ENCODE assay signal across 1 cellular context in the genomic region with DNA sequence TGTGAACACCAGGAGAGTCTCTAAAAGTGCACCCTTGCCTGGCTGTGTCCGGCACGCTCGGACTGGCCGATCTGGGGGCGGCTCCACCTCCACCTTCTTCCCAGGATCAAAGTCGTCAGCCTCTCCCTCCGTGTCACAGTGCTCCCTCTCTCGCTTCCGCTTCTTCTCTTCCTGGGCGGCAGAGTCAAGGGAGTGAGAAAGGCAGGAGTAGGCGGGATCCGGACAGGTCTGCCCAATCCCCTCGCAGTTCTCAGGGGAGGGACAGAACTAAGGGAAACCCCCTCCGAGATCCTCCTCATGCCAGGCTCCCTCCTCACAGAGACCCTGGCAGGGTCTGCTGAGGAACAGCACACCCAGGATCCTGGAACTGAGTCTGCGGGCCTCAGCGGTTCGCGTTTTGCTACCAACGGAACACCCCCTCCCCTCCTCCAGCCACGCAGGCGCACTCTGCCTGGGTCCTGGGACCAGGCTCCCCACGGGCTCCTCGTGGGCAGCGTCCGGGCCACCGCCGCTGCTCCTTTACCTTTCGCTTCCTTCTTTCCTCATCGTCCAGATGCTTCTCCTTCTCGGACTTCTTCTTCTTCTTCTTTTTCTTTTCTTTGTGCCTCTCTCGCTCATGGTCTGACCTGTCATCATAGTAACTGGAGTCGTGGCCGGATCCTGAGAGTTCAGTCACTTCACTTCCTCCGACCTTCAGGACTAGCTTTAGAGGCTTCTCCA.
TF ChIP-seq lines count a peak whose summit lies in the region.

No MANE protein-coding gene starts in this region.

TF ChIP-seq in K562, 482 proteins besides CTCF, POLR2A, EP300 and RAD21 (continued from another document):
- no peak for TF ChIP-seq CBFA2T3 (IDR thresholded peaks at IDR 0.05)
- peak; percentile 11 for TF ChIP-seq MEIS2 (IDR thresholded peaks at IDR 0.05; ENCODE audit: partially characterized antibody)
- TF ChIP-seq SUPT5H (IDR thresholded peaks at IDR 0.05) = peak; percentile 73
- TF ChIP-seq, protein P1, sequence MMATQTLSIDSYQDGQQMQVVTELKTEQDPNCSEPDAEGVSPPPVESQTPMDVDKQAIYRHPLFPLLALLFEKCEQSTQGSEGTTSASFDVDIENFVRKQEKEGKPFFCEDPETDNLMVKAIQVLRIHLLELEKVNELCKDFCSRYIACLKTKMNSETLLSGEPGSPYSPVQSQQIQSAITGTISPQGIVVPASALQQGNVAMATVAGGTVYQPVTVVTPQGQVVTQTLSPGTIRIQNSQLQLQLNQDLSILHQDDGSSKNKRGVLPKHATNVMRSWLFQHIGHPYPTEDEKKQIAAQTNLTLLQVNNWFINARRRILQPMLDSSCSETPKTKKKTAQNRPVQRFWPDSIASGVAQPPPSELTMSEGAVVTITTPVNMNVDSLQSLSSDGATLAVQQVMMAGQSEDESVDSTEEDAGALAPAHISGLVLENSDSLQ (IDR thresholded peaks at IDR 0.05) = peak; percentile 76
- peak; percentile 76 for TF ChIP-seq ZBTB7A (IDR thresholded peaks at IDR 0.05; ENCODE audit: borderline replicate concordance, control insufficient read depth, low read depth, low read length)
- TF ChIP-seq ZNF79 (CRISPR knock-in tag; IDR thresholded peaks at IDR 0.05; ENCODE audit: low read depth) = no peak
- TF ChIP-seq HDAC1 (IDR thresholded peaks at IDR 0.05) = peak in 1 of 2 experiments; percentile 82; a peak in 2 of 4 replicates
- TF ChIP-seq, protein P2, sequence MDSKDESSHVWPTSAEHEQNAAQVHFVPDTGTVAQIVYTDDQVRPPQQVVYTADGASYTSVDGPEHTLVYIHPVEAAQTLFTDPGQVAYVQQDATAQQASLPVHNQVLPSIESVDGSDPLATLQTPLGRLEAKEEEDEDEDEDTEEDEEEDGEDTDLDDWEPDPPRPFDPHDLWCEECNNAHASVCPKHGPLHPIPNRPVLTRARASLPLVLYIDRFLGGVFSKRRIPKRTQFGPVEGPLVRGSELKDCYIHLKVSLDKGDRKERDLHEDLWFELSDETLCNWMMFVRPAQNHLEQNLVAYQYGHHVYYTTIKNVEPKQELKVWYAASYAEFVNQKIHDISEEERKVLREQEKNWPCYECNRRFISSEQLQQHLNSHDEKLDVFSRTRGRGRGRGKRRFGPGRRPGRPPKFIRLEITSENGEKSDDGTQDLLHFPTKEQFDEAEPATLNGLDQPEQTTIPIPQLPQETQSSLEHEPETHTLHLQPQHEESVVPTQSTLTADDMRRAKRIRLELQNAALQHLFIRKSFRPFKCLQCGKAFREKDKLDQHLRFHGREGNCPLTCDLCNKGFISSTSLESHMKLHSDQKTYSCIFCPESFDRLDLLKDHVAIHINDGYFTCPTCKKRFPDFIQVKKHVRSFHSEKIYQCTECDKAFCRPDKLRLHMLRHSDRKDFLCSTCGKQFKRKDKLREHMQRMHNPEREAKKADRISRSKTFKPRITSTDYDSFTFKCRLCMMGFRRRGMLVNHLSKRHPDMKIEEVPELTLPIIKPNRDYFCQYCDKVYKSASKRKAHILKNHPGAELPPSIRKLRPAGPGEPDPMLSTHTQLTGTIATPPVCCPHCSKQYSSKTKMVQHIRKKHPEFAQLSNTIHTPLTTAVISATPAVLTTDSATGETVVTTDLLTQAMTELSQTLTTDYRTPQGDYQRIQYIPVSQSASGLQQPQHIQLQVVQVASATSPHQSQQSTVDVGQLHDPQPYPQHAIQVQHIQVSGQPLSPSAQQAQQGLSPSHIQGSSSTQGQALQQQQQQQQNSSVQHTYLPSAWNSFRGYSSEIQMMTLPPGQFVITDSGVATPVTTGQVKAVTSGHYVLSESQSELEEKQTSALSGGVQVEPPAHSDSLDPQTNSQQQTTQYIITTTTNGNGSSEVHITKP (IDR thresholded peaks at IDR 0.05; ENCODE audit: partially characterized antibody) = peak; percentile 82
- 0 out of 4 replicates have a peak, but pooled peaks of 1 of the 2 experiments have one; percentile 8 for TF ChIP-seq RCOR1 (IDR thresholded peaks at IDR 0.05; ENCODE audit: borderline replicate concordance in 1 of 2, low read depth in 2 of 2, low read length in 2 of 2)
- TF ChIP-seq, protein P3, sequence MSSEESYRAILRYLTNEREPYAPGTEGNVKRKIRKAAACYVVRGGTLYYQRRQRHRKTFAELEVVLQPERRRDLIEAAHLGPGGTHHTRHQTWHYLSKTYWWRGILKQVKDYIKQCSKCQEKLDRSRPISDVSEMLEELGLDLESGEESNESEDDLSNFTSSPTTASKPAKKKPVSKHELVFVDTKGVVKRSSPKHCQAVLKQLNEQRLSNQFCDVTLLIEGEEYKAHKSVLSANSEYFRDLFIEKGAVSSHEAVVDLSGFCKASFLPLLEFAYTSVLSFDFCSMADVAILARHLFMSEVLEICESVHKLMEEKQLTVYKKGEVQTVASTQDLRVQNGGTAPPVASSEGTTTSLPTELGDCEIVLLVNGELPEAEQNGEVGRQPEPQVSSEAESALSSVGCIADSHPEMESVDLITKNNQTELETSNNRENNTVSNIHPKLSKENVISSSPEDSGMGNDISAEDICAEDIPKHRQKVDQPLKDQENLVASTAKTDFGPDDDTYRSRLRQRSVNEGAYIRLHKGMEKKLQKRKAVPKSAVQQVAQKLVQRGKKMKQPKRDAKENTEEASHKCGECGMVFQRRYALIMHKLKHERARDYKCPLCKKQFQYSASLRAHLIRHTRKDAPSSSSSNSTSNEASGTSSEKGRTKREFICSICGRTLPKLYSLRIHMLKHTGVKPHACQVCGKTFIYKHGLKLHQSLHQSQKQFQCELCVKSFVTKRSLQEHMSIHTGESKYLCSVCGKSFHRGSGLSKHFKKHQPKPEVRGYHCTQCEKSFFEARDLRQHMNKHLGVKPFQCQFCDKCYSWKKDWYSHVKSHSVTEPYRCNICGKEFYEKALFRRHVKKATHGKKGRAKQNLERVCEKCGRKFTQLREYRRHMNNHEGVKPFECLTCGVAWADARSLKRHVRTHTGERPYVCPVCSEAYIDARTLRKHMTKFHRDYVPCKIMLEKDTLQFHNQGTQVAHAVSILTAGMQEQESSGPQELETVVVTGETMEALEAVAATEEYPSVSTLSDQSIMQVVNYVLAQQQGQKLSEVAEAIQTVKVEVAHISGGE (CRISPR knock-in tag; IDR thresholded peaks at IDR 0.05) = peak in 1 of 3 experiments; percentile 57; a peak in 1 of 6 replicates
- TF ChIP-seq SRSF7 (optimal IDR thresholded peaks at IDR 0.05; ENCODE audit: low read depth, low read length) = no peak
- peak; percentile 74; the same call in 1 of the 2 replicates for TF ChIP-seq ELF1 (tag; IDR thresholded peaks at IDR 0.05)
- peak; percentile 51; the same call in 1 of the 2 replicates for TF ChIP-seq ZBTB1 (CRISPR knock-in tag; IDR thresholded peaks at IDR 0.05; ENCODE audit: borderline replicate concordance, low read depth)
- peak; percentile 75 for TF ChIP-seq GABPA (tag; conservative IDR thresholded peaks at IDR 0.05; ENCODE audit: low read depth)
